8 cellular contexts compared by ENCODE assay signal in the genomic region with DNA sequence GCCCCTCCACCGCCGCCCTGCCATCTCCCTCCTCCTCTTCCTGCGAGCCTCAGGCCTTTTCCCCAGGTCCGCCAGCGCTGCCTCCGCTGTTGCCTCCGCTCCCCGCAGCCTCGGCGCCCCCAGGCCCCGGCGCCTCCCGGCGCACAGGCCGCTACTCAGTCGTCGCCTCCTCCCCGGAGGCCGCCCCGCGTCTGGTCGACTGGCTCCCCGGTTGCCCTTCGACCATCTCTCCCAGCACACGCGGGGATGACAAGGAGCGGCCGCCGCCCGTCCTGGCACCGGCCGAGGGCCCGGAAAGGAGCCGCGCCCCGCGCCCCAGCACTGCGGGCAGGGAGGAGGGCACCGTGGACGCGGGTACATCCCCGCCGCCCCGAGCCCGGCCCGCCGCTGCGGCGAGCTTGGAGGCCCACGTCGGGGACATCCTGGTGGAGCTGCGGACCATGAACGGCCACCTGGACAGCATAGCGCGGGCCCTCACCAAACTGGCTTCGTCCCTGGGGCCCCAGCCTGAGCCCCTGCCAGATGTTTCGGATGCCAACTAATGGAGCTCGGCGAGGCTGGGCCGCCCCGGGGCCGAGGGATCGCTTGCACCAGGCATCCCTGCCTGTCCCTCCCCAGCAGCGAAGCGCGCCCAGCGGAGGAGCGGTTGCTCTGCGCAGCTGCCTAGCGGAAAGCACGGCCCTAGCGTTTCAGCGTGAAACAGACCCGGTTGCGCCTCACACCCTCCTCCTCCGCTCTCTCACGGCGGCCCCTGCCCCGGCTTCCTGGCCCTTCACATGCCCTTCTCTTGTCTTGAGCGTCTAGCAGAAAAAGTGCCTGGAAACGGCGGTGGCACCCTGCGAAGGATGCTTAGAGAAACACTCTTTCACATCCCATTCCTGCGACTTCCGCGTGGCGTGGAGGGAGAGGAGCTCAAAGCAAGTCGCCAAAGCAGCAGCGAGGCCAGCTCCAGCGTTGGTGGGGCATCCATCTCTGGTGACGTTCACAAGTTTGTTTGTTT.
DNase-seq lines count a peak whose midpoint lies in the region; ATAC-seq, FAIRE-seq and TF ChIP-seq lines count a peak whose summit lies in the region.

No MANE protein-coding gene starts in this region.

- DNase-seq in GM23248 (peak; percentile 77), activated T-cell treated with anti-CD3 and anti-CD28 coated beads for 48 hours (ENCODE audit: low read depth) (peak; percentile 53), germinal center (ENCODE audit: low spot score) (peak; percentile 50), posterior vena cava (ENCODE audit: low spot score) (peak; percentile 85), GM12891 (ENCODE audit: insufficient read length, low spot score) (no peak), Calu3 (no peak)

- intact Hi-C loops in posterior vena cava (cut with DNase I): loop anchor here in 1 of 2 donors (5.0 kb wide), 1 partner anchor 691 kb away; no protein-coding TSS in a partner anchor
- intact Hi-C loops in Calu3 (cut with micrococcal nuclease; ENCODE audit: unreplicated experiment): no loop called here

- TF ChIP-seq POLR2A in GM12891 (IDR thresholded peaks at IDR 0.05; ENCODE audit: low read depth, low read length): no peak

- CTCF ChIA-PET in Calu3 (lab: Charles Lee): no interaction called here

- H3K9me2 ChIP-seq in GM23248 (ENCODE audit: insufficient read depth): no peaks in the 10 kb centered on the region

- H3K4me2 ChIP-seq in GM23248 (ENCODE audit: unreplicated experiment): peak overlapping the region; percentile 78

- BruUV-seq in Calu3 (replicated peaks; lab: Mats Ljungman, UMichigan): no TSS peak

- no peaks in the 10 kb centered on the region for H3K4me1 Mint-ChIP-seq in Calu3 (ENCODE audit: low read depth, unreplicated experiment)

- H3F3A ChIP-seq in GM23248 (ENCODE audit: insufficient read depth): 0 out of 2 replicates have a peak, but pooled peaks cover 1% of the 10 kb centered on the region

- H3K9me3 Mint-ChIP-seq in Calu3 (ENCODE audit: low read depth, unreplicated experiment): no peaks in the 10 kb centered on the region

- no peaks in the 10 kb centered on the region for H4K20me1 ChIP-seq in GM23248 (ENCODE audit: insufficient read depth)

- ATAC-seq in HG02588 (IDR thresholded peaks at IDR 0.05; ENCODE audit: unreplicated experiment): no peak
- no peak for ATAC-seq in GM18907 (IDR thresholded peaks at IDR 0.05; ENCODE audit: unreplicated experiment)

- no peaks in the 10 kb centered on the region for H3K27me3 ChIP-seq in GM23248 (replicated peaks; ENCODE audit: insufficient read depth)

- H3K27me3 Mint-ChIP-seq in Calu3 (ENCODE audit: unreplicated experiment): peaks cover 20% of the 10 kb centered on the region

- H3K9me3 ChIP-seq in GM23248 (ENCODE audit: low read depth): no peaks in the 10 kb centered on the region

- no peak for FAIRE-seq in GM12891 (lab: Jason Lieb, UNC)

- no peak overlapping the region for H3K4me3 Mint-ChIP-seq in Calu3 (ENCODE audit: low read depth, unreplicated experiment)

- WGBS in GM23248 (ENCODE audit: low coverage in 1 of 2, low lambda C conversion rate in 2 of 2, missing lambda C conversion rate in 2 of 2), 2 experiments: 24 to 33% methylated on average over 76 to 83 of the region's 91 CpGs

- no peak for TF ChIP-seq CTCF in Calu3 (IDR thresholded peaks at IDR 0.05; ENCODE audit: unreplicated experiment)

- no peak overlapping the region for H3K27ac ChIP-seq in GM23248

- H3K9ac ChIP-seq in GM23248: peak overlapping the region; percentile 68

- H3K4me1 ChIP-seq in GM23248 (ENCODE audit: insufficient read depth): peaks cover 3% of the 10 kb centered on the region

- H3K36me3 Mint-ChIP-seq in Calu3 (ENCODE audit: insufficient read depth, unreplicated experiment): no peaks in the 10 kb centered on the region

- H3K36me3 ChIP-seq in GM23248 (ENCODE audit: low read depth): no peaks in the 10 kb centered on the region

- H3K27ac Mint-ChIP-seq in Calu3 (ENCODE audit: unreplicated experiment): no peak overlapping the region

- H3K79me2 ChIP-seq in GM23248 (ENCODE audit: insufficient read depth): no peaks in the 10 kb centered on the region

- peak overlapping the region; percentile 89 for H2AFZ ChIP-seq in GM23248

- peak overlapping the region; percentile 61 for H3K4me3 ChIP-seq in GM23248

- in situ Hi-C loops in GM23248 (cut with MboI): no loop called here

TF ChIP-seq in GM12891, 5 proteins besides CTCF, POLR2A, EP300 and RAD21:
- TF ChIP-seq POLR2AphosphoS5 (IDR thresholded peaks at IDR 0.05; ENCODE audit: low read depth, low read length) (no peak), PAX5 (IDR thresholded peaks at IDR 0.05; ENCODE audit: insufficient read depth, low read length, severe bottlenecking) (no peak), TAF1 (IDR thresholded peaks at IDR 0.05; ENCODE audit: low read depth, low read length) (no peak), SPI1 (IDR thresholded peaks at IDR 0.05; ENCODE audit: low read depth, low read length) (no peak), POU2F2 (IDR thresholded peaks at IDR 0.05; ENCODE audit: low read depth, low read length) (no peak)

Comparison
In these comparisons a context has a peak if more than half of its experiments do, and no peak if none do; other contexts are left out.
1. DNase-seq: peak in GM23248 (single experiment), activated T-cell treated with anti-CD3 and anti-CD28 coated beads for 48 hours (single experiment), germinal center (single experiment) and posterior vena cava (single experiment); none in GM12891 (single experiment) and Calu3 (single experiment).